In the genomic region with DNA sequence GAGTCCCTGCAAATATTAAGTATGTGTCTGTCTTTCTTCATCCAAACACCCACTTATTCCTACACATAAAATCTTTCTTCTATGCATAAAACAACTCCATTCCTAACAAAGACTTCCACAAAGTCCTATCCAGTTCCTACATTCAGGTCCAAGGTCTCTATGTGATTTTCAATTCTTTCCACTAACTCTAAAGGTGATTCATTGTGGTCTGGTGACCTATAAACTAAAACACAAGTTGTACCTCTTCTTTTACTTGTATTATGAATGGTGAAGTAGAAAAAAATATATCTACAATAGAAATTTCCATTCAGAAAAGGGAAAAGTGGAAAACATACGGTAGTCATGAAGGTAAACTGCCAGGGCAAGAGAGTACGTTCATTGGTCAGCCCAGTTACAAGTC, we compare ENCODE assay signal across 1 cellular context.
TF ChIP-seq lines count a peak whose summit lies in the region.

No MANE protein-coding gene starts in this region.

TF ChIP-seq in WTC11, 78 proteins besides CTCF, POLR2A, EP300 and RAD21 (continued from another document):
- TF ChIP-seq, protein P1, sequence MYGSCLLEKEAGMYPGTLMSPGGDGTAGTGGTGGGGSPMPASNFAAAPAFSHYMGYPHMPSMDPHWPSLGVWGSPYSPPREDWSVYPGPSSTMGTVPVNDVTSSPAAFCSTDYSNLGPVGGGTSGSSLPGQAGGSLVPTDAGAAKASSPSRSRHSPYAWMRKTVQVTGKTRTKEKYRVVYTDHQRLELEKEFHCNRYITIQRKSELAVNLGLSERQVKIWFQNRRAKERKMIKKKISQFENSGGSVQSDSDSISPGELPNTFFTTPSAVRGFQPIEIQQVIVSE (CRISPR knock-in tag; IDR thresholded peaks at IDR 0.05; ENCODE audit: borderline replicate concordance): no peak
